ENCODE assay signal across 8 cellular contexts in genomic region chr10:12129222-12130111, GRCh38. TPM values are rescaled to one million over a fixed set of nuclear protein-coding genes. Genes with fewer than 3 reads are reported as not detected.
A peak's percentile ranks its signal among the peaks of the same experiment; 100 is the strongest.
DNase-seq lines count a peak whose midpoint lies in the region; TF ChIP-seq lines count a peak whose summit lies in the region.

SEC61A2 (plus strand) TSS chr10:12129677; CDS start chr10:12129788, 111 bp downstream.

- peak; percentile 69 for TF ChIP-seq POLR2A in Raji (IDR thresholded peaks at IDR 0.05; ENCODE audit: insufficient read depth, low read depth, low read length)

- peaks cover 2% of the 10 kb centered on the region for H3K27me3 Mint-ChIP-seq in neural progenitor cell (ENCODE audit: insufficient read depth, low read depth)

- H3K9me3 Mint-ChIP-seq in neural progenitor cell: no peaks in the 10 kb centered on the region

- no peaks in the 10 kb centered on the region for H3K9me3 ChIP-seq in neural progenitor cell (ENCODE audit: low read depth)
- H3K9me3 ChIP-seq in stomach smooth muscle (ENCODE audit: control insufficient read depth in 2 of 2, low read length in 2 of 2): no peaks in the 10 kb centered on the region

- H3K9ac ChIP-seq in neural progenitor cell: peak within 1 kb of the TSS; percentile 81
- H3K9ac ChIP-seq in stomach smooth muscle (ENCODE audit: low read length in 2 of 2): peak within 1 kb of the TSS; percentile 76 to 79

- H3K27ac ChIP-seq in neural progenitor cell: no peak within 1 kb of the TSS
- H3K27ac ChIP-seq in stomach smooth muscle (ENCODE audit: low read length): peak within 1 kb of the TSS; percentile 75

- H3K4me1 ChIP-seq in neural progenitor cell: no peaks in the 10 kb centered on the region
- H3K4me1 ChIP-seq in stomach smooth muscle (ENCODE audit: control insufficient read depth, insufficient read depth, low read length): peaks cover 6% of the 10 kb centered on the region

- peaks cover 20% of the 10 kb centered on the region for H3K36me3 Mint-ChIP-seq in neural progenitor cell

- TF ChIP-seq CTCF in fibroblast of villous mesenchyme (IDR thresholded peaks at IDR 0.05; ENCODE audit: insufficient read depth, low read depth, low read length): no peak
- TF ChIP-seq CTCF in neural progenitor cell (IDR thresholded peaks at IDR 0.05): no peak

- peak within 1 kb of the TSS; percentile 98 for H2AFZ ChIP-seq in neural progenitor cell (replicated peaks)

- peaks cover 12% of the 10 kb centered on the region for H4K20me1 ChIP-seq in neural progenitor cell (ENCODE audit: low read depth)

- H3K27ac Mint-ChIP-seq in neural progenitor cell: no peak within 1 kb of the TSS

- peaks cover 22% of the 10 kb centered on the region for H3F3A ChIP-seq in neural progenitor cell (ENCODE audit: low read depth)

- peak within 1 kb of the TSS; percentile 88 for H3K4me3 ChIP-seq in fibroblast of villous mesenchyme (ENCODE audit: low read depth, low read length)
- H3K4me3 ChIP-seq in neural progenitor cell: peak within 1 kb of the TSS; percentile 98
- H3K4me3 ChIP-seq in stomach smooth muscle (ENCODE audit: low read length in 2 of 2): peak within 1 kb of the TSS; percentile 85 to 88

- DNase-seq in ELF-1 (ENCODE audit: low read depth, low spot score): peak; percentile 90
- peak; percentile 58 for DNase-seq in H4 (ENCODE audit: low spot score)
- DNase-seq in LoVo (ENCODE audit: low spot score): peak; percentile 95
- DNase-seq in activated effector memory CD4-positive, alpha-beta T cell treated with anti-CD3 and anti-CD28 coated beads, Interleukin-2, amount 50 U/mL, for 16 hours: peak; percentile 100
- peak; percentile 92 for DNase-seq in fibroblast of villous mesenchyme (ENCODE audit: low read depth)
- peak; percentile 98 for DNase-seq in neural progenitor cell (ENCODE audit: low spot score)

- peaks cover 27% of the 10 kb centered on the region for H3K79me2 ChIP-seq in neural progenitor cell (ENCODE audit: low read depth)

- H3K36me3 ChIP-seq in neural progenitor cell (no peaks in the 10 kb centered on the region), stomach smooth muscle (ENCODE audit: control insufficient read depth in 2 of 2, insufficient read depth in 2 of 2, low read length in 2 of 2) (peaks cover 2 to 4% of the 10 kb centered on the region in 2 donors)

- peaks cover 11% of the 10 kb centered on the region for H3K4me1 Mint-ChIP-seq in neural progenitor cell

- H3K4me2 ChIP-seq in neural progenitor cell: peak within 1 kb of the TSS; percentile 82

- no peaks in the 10 kb centered on the region for H3K27me3 ChIP-seq in neural progenitor cell
- H3K27me3 ChIP-seq in stomach smooth muscle (ENCODE audit: control insufficient read depth in 1 of 2, insufficient read depth in 2 of 2, low read length in 2 of 2): no peaks in the 10 kb centered on the region

- peak within 1 kb of the TSS; percentile 95 for H3K4me3 Mint-ChIP-seq in neural progenitor cell

RNA-seq across cellular contexts. Expression of gene SEC61A2, which starts in this region (rescaled TPM):
- total RNA-seq in H4 (2014; rRNA removed; shearing (Covaris generic)): 5.1 TPM in 2 replicates
- total RNA-seq in fibroblast of villous mesenchyme (12.9 and 16.0 TPM in 2 replicates), neural progenitor cell (ENCODE audit: low replicate concordance) (39.1 and 39.6 TPM in 2 replicates)
